Comparison of ENCODE assay signal across 7 cellular contexts in genomic region chr5:88901077-88901476, GRCh38. TPM values are rescaled to one million over a fixed set of nuclear protein-coding genes. Genes with fewer than 3 reads are reported as not detected.
DNase-seq lines count a peak whose midpoint lies in the region; ATAC-seq, FAIRE-seq and TF ChIP-seq lines count a peak whose summit lies in the region.
"Not testable (repeated sequence)": the region's sequence is repeated elsewhere in the genome, so short reads cannot be mapped to it uniquely, and the experiment has no call there.
"Had no signal": no experiment of that assay in that cellular context is flagged by ENCODE, and none has a peak within 500 bp of the region (broad histone marks: within the 10 kb centered on the region; RNA-seq: fewer than 3 reads in every experiment).

No MANE protein-coding gene starts in this region.

- POLR2A ChIA-PET in GM12878 (lab: Charles Lee); H1 (lab: Charles Lee; ENCODE audit: partially characterized antibody): not testable (repeated sequence)

- not testable (repeated sequence) for H2AFZ ChIP-seq in GM12878 (ENCODE audit: control insufficient read depth, low read depth, low read length); H1 (ENCODE audit: low read length)

- H4K5ac ChIP-seq in H1 (ENCODE audit: insufficient read length, low read depth, low read length), result not testable (repeated sequence)

- not testable (repeated sequence) for H3K79me2 ChIP-seq in GM12878 (ENCODE audit: control insufficient read depth, insufficient read depth, low read length); H1 (ENCODE audit: control insufficient read depth in 1 of 2, insufficient read depth in 2 of 2, low read length in 2 of 2)

- not testable (repeated sequence) for H3K4me3 ChIP-seq in GM12878; H1 (ENCODE audit: extremely low read depth in 1 of 4, insufficient read depth in 2 of 4, low read depth in 3 of 4, low read length in 4 of 4); small intestine (ENCODE audit: low read depth in 1 of 2, low read length in 2 of 2)
- peak overlapping the region; percentile 36 to 56 (median 42) for H3K4me3 ChIP-seq in gastrocnemius medialis

- H3K27me3 ChIP-seq in GM12878 (replicated peaks in 1 of 2; ENCODE audit: control insufficient read depth in 2 of 2, insufficient read depth in 2 of 2, low read length in 1 of 2); H1 (replicated peaks in 1 of 4; ENCODE audit: control insufficient read depth in 3 of 4, extremely low read depth in 1 of 4, insufficient read depth in 3 of 4, low read length in 3 of 4); gastrocnemius medialis; small intestine (ENCODE audit: control insufficient read depth in 2 of 2, insufficient read depth in 2 of 2, low read length in 2 of 2): not testable (repeated sequence)

- not testable (repeated sequence) for H3K79me1 ChIP-seq in H1 (ENCODE audit: low read depth, low read length)

- SMC1A ChIA-PET in GM12878 (lab: Charles Lee; ENCODE audit: uncharacterized antibody, unreplicated experiment), result not testable (repeated sequence)

- not testable (repeated sequence) for H3K27ac Mint-ChIP-seq in nephron

- not testable (repeated sequence) for H2BK120ac ChIP-seq in H1 (replicated peaks; ENCODE audit: low read depth, low read length)

- not testable (repeated sequence) for H3K4me2 ChIP-seq in GM12878 (ENCODE audit: control insufficient read depth, insufficient read depth); H1 (ENCODE audit: insufficient read depth in 1 of 2, low read depth in 2 of 2, low read length in 2 of 2)

- H3K36me3 ChIP-seq in GM12878 (ENCODE audit: control insufficient read depth in 2 of 2, insufficient read depth in 2 of 2, low read length in 1 of 2); H1 (ENCODE audit: control insufficient read depth in 2 of 4, insufficient read depth in 4 of 4, low read length in 3 of 4); gastrocnemius medialis; small intestine (ENCODE audit: control insufficient read depth in 2 of 2, insufficient read depth in 2 of 2, low read length in 2 of 2): not testable (repeated sequence)

- not testable (repeated sequence) for H4K20me1 ChIP-seq in GM12878 (ENCODE audit: control insufficient read depth, insufficient read depth); H1 (replicated peaks in 1 of 2; ENCODE audit: control insufficient read depth in 1 of 2, insufficient read depth in 2 of 2, low read length in 2 of 2)

- not testable (repeated sequence) for H3K56ac ChIP-seq in H1 (replicated peaks; ENCODE audit: insufficient read length, low read depth, low read length)

- peak; percentile 27 for FAIRE-seq in GM12878 (lab: Jason Lieb, UNC)
- peak; percentile 66 for FAIRE-seq in H1 (lab: Jason Lieb, UNC)
- peak; percentile 90 for FAIRE-seq in small intestine (lab: Jason Lieb, UNC)

- not testable (repeated sequence) for H4K91ac ChIP-seq in H1 (replicated peaks; ENCODE audit: insufficient read length, low read length)

- DNase-seq in GM12878 (ENCODE audit: low read depth, low spot score); H1 (ENCODE audit: low read depth in 1 of 2, low spot score in 2 of 2); gastrocnemius medialis; small intestine: not testable (repeated sequence)

- not testable (repeated sequence) for H3K14ac ChIP-seq in H1 (ENCODE audit: insufficient read length)

- H3K4me3 Mint-ChIP-seq in nephron, result peak overlapping the region; percentile 44 to 92 (median 82)

- TF ChIP-seq RAD21 in GM12878 (IDR thresholded peaks at IDR 0.05; ENCODE audit: insufficient read depth, low read depth, low read length); H1 (IDR thresholded peaks at IDR 0.05 in 1 of 2, conservative IDR thresholded peaks at IDR 0.05 in 1 of 2; ENCODE audit: low read depth in 2 of 2, low read length in 2 of 2): not testable (repeated sequence)

- H3K36me3 Mint-ChIP-seq in nephron (ENCODE audit: low read depth), result not testable (repeated sequence)

- TF ChIP-seq EP300 in GM12878 (IDR thresholded peaks at IDR 0.05; ENCODE audit: borderline replicate concordance in 1 of 2, control insufficient read depth in 1 of 2, low read depth in 2 of 2, low read length in 2 of 2); H1 (IDR thresholded peaks at IDR 0.05; ENCODE audit: borderline replicate concordance in 1 of 2, low read depth in 2 of 2, low read length in 2 of 2): not testable (repeated sequence)

- not testable (repeated sequence) for H3K9me3 Mint-ChIP-seq in nephron

- BruUV-seq in GM12878 (replicated peaks; lab: Mats Ljungman, UMichigan), result not testable (repeated sequence)

- H2BK15ac ChIP-seq in H1 (ENCODE audit: low read length), result not testable (repeated sequence)

- RAD21 ChIA-PET in GM12878 (lab: Charles Lee; ENCODE audit: unreplicated experiment), result not testable (repeated sequence)

- not testable (repeated sequence) for H2BK5ac ChIP-seq in H1 (ENCODE audit: low read depth, low read length)

- not testable (repeated sequence) for H3K9me3 ChIP-seq in GM12878 (replicated peaks; ENCODE audit: control insufficient read depth, insufficient read depth, low read length); H1 (ENCODE audit: insufficient read depth in 2 of 2, low read depth in 1 of 2, low read length in 1 of 2); gastrocnemius medialis; small intestine (ENCODE audit: control insufficient read depth, low read depth)

- H3K9ac ChIP-seq in GM12878 (ENCODE audit: control insufficient read depth, insufficient read depth, low read length); H1 (replicated peaks in 1 of 4; ENCODE audit: extremely low read depth in 1 of 4, low read depth in 3 of 4, low read length in 3 of 4): not testable (repeated sequence)

- TF ChIP-seq CTCF in GM12878 (IDR thresholded peaks at IDR 0.05 in 2 of 3, conservative IDR thresholded peaks at IDR 0.05 in 1 of 3; ENCODE audit: control insufficient read depth in 2 of 3, extremely low read depth in 1 of 3, insufficient read depth in 1 of 3, low read depth in 3 of 3, low read length in 3 of 3); H1 (IDR thresholded peaks at IDR 0.05; ENCODE audit: control extremely low read depth in 1 of 3, insufficient read depth in 1 of 3, low read depth in 1 of 3, low read length in 3 of 3); nephron (IDR thresholded peaks at IDR 0.05; ENCODE audit: unreplicated experiment in 3 of 3); gastrocnemius medialis (IDR thresholded peaks at IDR 0.05 in 4 of 5, conservative IDR thresholded peaks at IDR 0.05 in 1 of 5): not testable (repeated sequence)

- ATAC-seq in GM12878, result not testable (repeated sequence)
- ATAC-seq in gastrocnemius medialis, result peak; percentile 79 to 82

- not testable (repeated sequence) for H3K23ac ChIP-seq in H1 (ENCODE audit: insufficient read length)

- H3K27ac ChIP-seq in GM12878 (ENCODE audit: control insufficient read depth, insufficient read depth); H1 (ENCODE audit: low read depth, low read length); small intestine (ENCODE audit: low read depth in 1 of 2, low read length in 1 of 2): not testable (repeated sequence)
- peak overlapping the region; percentile 87 to 96 (median 94) for H3K27ac ChIP-seq in gastrocnemius medialis

- not testable (repeated sequence) for H2BK20ac ChIP-seq in H1 (ENCODE audit: low read length)

- in situ Hi-C loops in GM12878 (cut with MboI); gastrocnemius medialis (cut with MboI; ENCODE audit: low sequenced_read_pairs in 4 of 4): not testable (repeated sequence)

- not testable (repeated sequence) for H3K23me2 ChIP-seq in H1 (ENCODE audit: low read depth, low read length)

- not testable (repeated sequence) for H4K8ac ChIP-seq in H1 (ENCODE audit: extremely low read depth, insufficient read depth, low read length)

- not testable (repeated sequence) for H2AK5ac ChIP-seq in H1 (ENCODE audit: low read depth, low read length)

- not testable (repeated sequence) for H3K27me3 Mint-ChIP-seq in nephron (ENCODE audit: low read depth)

- H3K4ac ChIP-seq in H1 (replicated peaks; ENCODE audit: insufficient read length, low read depth, low read length), result not testable (repeated sequence)

- not testable (repeated sequence) for H3K4me1 ChIP-seq in GM12878 (ENCODE audit: control insufficient read depth, insufficient read depth, low read length); H1 (replicated peaks in 1 of 4; ENCODE audit: control insufficient read depth in 3 of 4, insufficient read depth in 4 of 4, low read length in 3 of 4); small intestine (ENCODE audit: control insufficient read depth in 2 of 2, insufficient read depth in 1 of 2, low read depth in 1 of 2, low read length in 1 of 2)
- peaks cover 25 to 34% of the 10 kb centered on the region in 2 donors for H3K4me1 ChIP-seq in gastrocnemius medialis

- H2BK12ac ChIP-seq in H1 (ENCODE audit: low read depth, low read length), result not testable (repeated sequence)

- H3K18ac ChIP-seq in H1 (ENCODE audit: extremely low read depth, low read length), result not testable (repeated sequence)

- TF ChIP-seq POLR2A in GM12878 (IDR thresholded peaks at IDR 0.05; ENCODE audit: low read depth, low read length); H1 (IDR thresholded peaks at IDR 0.05; ENCODE audit: control extremely low read depth in 1 of 2, low read depth in 2 of 2, low read length in 2 of 2); gastrocnemius medialis (IDR thresholded peaks at IDR 0.05): not testable (repeated sequence)

- CTCF ChIA-PET in GM12878 (lab: Yijun Ruan, JAX), result interaction anchor here (1.2 kb wide), 1 partner anchor 66 kb away, joined by 3 read pairs; no protein-coding TSS in a partner anchor
- CTCF ChIA-PET in H1 (lab: Charles Lee; ENCODE audit: partially characterized antibody), result not testable (repeated sequence)

- intact Hi-C loops in GM12878 (cut with micrococcal nuclease; ENCODE audit: unreplicated experiment); gastrocnemius medialis (cut with DNase I; ENCODE audit: low total_unique reads): not testable (repeated sequence)

- H3K4me1 Mint-ChIP-seq in nephron, result not testable (repeated sequence)

RNA-seq across cellular contexts. Expression of gene MEF2C, which starts 18.1 kb away (rescaled TPM):
- total RNA-seq in GM12878 (2013; cell fraction: nucleolus; rRNA removed), result 839 and 919 TPM in 2 replicates
- total RNA-seq in GM12878 (2014; rRNA removed), result 175 and 219 TPM in 2 replicates
- 220 and 236 TPM in 2 replicates for total RNA-seq in GM12878 (2014; rRNA removed; fragmentation: Illumina TruSeq; extraction: Trizol)
- total RNA-seq in GM12878 (2021), result 207 and 225 TPM in 2 replicates
- polyA plus RNA-seq in GM12878 (2011; ENCODE audit: low read depth), result 89.3 TPM
- 105 and 125 TPM in 2 replicates for polyA plus RNA-seq in GM12878 (2011; rRNA removed)
- 139 and 145 TPM in 2 replicates for polyA plus RNA-seq in GM12878 (2011; cell fraction: cytosol; rRNA removed)
- 105 and 117 TPM in 2 replicates for polyA plus RNA-seq in GM12878 (2011; cell fraction: nucleus; rRNA removed)
- polyA plus RNA-seq in GM12878 (2012), result 115 and 139 TPM in 2 replicates
- 209 and 260 TPM in 2 replicates for polyA plus RNA-seq in GM12878 (2014; fragmentation: Illumina TruSeq; extraction: Trizol)
- polyA plus RNA-seq in GM12878 (2014; fragmentation: Nextera tagmentation; extraction: Ambion mirVana), result 100 to 1,000 TPM; 143 to 147 TPM
- 99.5 and 104 TPM in 2 replicates for polyA plus RNA-seq in GM12878 (2014; rRNA removed)
- polyA plus RNA-seq in GM12878 (2016; fragmentation: Nextera tagmentation; extraction: Ambion mirVana), result 100 to 1,000 TPM; 186 to 199 TPM
- 323 and 371 TPM in 2 replicates for polyA minus RNA-seq in GM12878 (2011; rRNA and poly(A)+ RNA removed)
- polyA minus RNA-seq in GM12878 (2011; cell fraction: cytosol; rRNA and poly(A)+ RNA removed), result 81.9 and 107 TPM in 2 replicates
- 194 and 315 TPM in 2 replicates for polyA minus RNA-seq in GM12878 (2011; cell fraction: nucleus; rRNA and poly(A)+ RNA removed)
- 0.99 and 1.4 TPM in 2 replicates for total RNA-seq in H1 (2021; fragmentation: NEBNext Ultra II Directional; extraction: Animal tissue kit (Norgen Biotek cat#: 25700))
- 0.59 and 0.75 TPM in 2 replicates for polyA plus RNA-seq in H1 (2011; rRNA removed)
- 0.22 TPM for polyA plus RNA-seq in H1 (2011; cell fraction: cytosol; rRNA removed)
- polyA plus RNA-seq in H1 (2011; cell fraction: nucleus; rRNA removed), result 1.0 TPM
- 0.35 to 1.3 TPM (median 1.0 TPM) in 4 replicates for polyA plus RNA-seq in H1 (2012, experiment 1 of 2)
- not detected for polyA plus RNA-seq in H1 (2012, experiment 2 of 2)
- 1.1 TPM for polyA plus RNA-seq in H1 (2013, experiment 1 of 2)
- 0.87 TPM for polyA plus RNA-seq in H1 (2013, experiment 2 of 2)
- polyA minus RNA-seq in H1 (2011; rRNA and poly(A)+ RNA removed), result 1.4 and 2.0 TPM in 2 replicates
- not detected for polyA minus RNA-seq in H1 (2011; cell fraction: cytosol; rRNA and poly(A)+ RNA removed)
- polyA minus RNA-seq in H1 (2011; cell fraction: nucleus; rRNA and poly(A)+ RNA removed), result 4.0 TPM
- total RNA-seq in gastrocnemius medialis, result 100 to 1,000 TPM in 3 of 4 donors, 10 to 100 TPM in 1; 63.8 to 192 (median 128) TPM
- polyA plus RNA-seq in small intestine, result 1 to 10 TPM in 2 of 3 donors, under 1 TPM in 1; 0.89 to 7.2 (median 4.6) TPM
- total RNA-seq: G401 had no signal
- polyA plus RNA-seq: CD8-positive, alpha-beta memory T cell had no signal

Comparison
In these comparisons a context has a peak if more than half of its experiments do, and no peak if none do; other contexts are left out.
1. RNA of gene MEF2C, which starts 18.1 kb away (total RNA-seq): 175 to 919 TPM in GM12878 and 63.8 to 192 TPM in gastrocnemius medialis; 0.99 to 1.4 TPM in H1; every median in the first group is over 10 times any median in the second.